ENCODE assay signal across 20 cellular contexts in the genomic region with DNA sequence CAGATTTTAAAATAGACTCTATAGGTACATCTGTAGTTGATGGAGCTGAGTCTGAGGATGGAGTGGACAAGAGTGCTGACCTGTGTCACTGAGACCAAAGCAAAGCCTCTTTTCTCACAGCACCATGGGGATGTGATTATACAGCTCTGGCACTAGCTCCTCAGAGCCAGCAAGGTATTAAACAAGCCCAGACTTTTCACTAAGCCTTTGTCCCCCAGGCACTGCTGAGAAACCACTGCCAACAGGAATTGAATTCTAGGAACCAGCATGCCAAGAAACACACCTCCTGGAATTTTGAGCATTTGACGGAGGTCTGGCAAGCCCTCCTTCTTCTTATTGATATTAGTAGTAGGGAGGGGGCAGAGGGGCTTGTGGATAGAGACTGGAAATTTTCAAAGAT.
DNase-seq lines count a peak whose midpoint lies in the region; ATAC-seq and TF ChIP-seq lines count a peak whose summit lies in the region.
"Had no signal": no experiment of that assay in that cellular context is flagged by ENCODE, and none has a peak within 500 bp of the region (broad histone marks: within the 10 kb centered on the region; RNA-seq: fewer than 3 reads in every experiment).

No MANE protein-coding gene starts in this region.

- no peaks in the 10 kb centered on the region for H3K79me1 ChIP-seq in H9 (ENCODE audit: insufficient read depth, low read depth, low read length, poor library complexity, severe bottlenecking)

- no peak overlapping the region for H3K56ac ChIP-seq in H9 (ENCODE audit: insufficient read length, low read depth, low read length)

- H3K4me1 ChIP-seq in breast epithelium: no peaks in the 10 kb centered on the region
- no peaks in the 10 kb centered on the region for H3K4me1 ChIP-seq in H9 (ENCODE audit: insufficient read depth, low read length)
- H3K4me1 ChIP-seq in PC-9 (replicated peaks; ENCODE audit: insufficient read depth): peaks cover 12% of the 10 kb centered on the region

- TF ChIP-seq CTCF in breast epithelium (IDR thresholded peaks at IDR 0.05): no peak
- no peak for TF ChIP-seq CTCF in H9 (conservative IDR thresholded peaks at IDR 0.05)
- TF ChIP-seq CTCF in PC-9 (conservative IDR thresholded peaks at IDR 0.05): no peak

- H3K4me3 Mint-ChIP-seq in H9: no peak overlapping the region
- H3K4me3 Mint-ChIP-seq: CD8-positive, alpha-beta memory T cell; HFFc6; IgD-negative memory B cell had no signal

- WGBS in H9 (ENCODE audit: extremely low coverage, insufficient read length, low lambda C conversion rate): no CpG with 5 or more reads among the region's 1 CpG

- H4K20me1 ChIP-seq in H9 (ENCODE audit: control insufficient read depth, insufficient read depth, insufficient read length): no peaks in the 10 kb centered on the region
- H4K20me1 ChIP-seq in PC-9 (ENCODE audit: insufficient read depth): no peaks in the 10 kb centered on the region

- H3K27ac Mint-ChIP-seq in H9: no peak overlapping the region; a peak in 1 of 7 replicates
- H3K27ac Mint-ChIP-seq: HFFc6, IgD-negative memory B cell had no signal

- H3K9me3 Mint-ChIP-seq in H9: no peaks in the 10 kb centered on the region
- H3K9me3 Mint-ChIP-seq: CD8-positive, alpha-beta memory T cell; HFFc6; IgD-negative memory B cell had no signal

- no TSS peak for BruUV-seq in PC-9 (replicated peaks; lab: Mats Ljungman, UMichigan)

- no peak overlapping the region for H4K8ac ChIP-seq in H9 (replicated peaks; ENCODE audit: insufficient read length, low read depth, low read length)

- H3K23me2 ChIP-seq in H9 (ENCODE audit: insufficient read length, low read depth, low read length, poor library complexity, severe bottlenecking): no peaks in the 10 kb centered on the region

- H3T11ph ChIP-seq in H9 (ENCODE audit: low read length): no peak overlapping the region

- intact Hi-C loops in breast epithelium (cut with DNase I; ENCODE audit: low total_unique reads): no loop called here
- intact Hi-C loops in PC-9 (cut with micrococcal nuclease; ENCODE audit: unreplicated experiment): no loop called here

- ATAC-seq in esophagus mucosa (peak; percentile 56), HG02588 (IDR thresholded peaks at IDR 0.05; ENCODE audit: unreplicated experiment) (no peak)

- no peak overlapping the region for H2BK20ac ChIP-seq in H9 (ENCODE audit: low read depth, low read length, poor library complexity, severe bottlenecking)

- H3K4me1 Mint-ChIP-seq in H9: peaks cover 0 to 2% of the 10 kb centered on the region in 2 experiments; a peak in 2 of 4 replicates

- no peaks in the 10 kb centered on the region for H3K36me3 Mint-ChIP-seq in H9 (ENCODE audit: insufficient read depth in 1 of 3, low read depth in 3 of 3)
- H3K36me3 Mint-ChIP-seq: CD8-positive, alpha-beta memory T cell; IgD-negative memory B cell had no signal

- H2AK5ac ChIP-seq in H9 (ENCODE audit: insufficient read length, low read length): no peak overlapping the region

- no peak overlapping the region for H4K5ac ChIP-seq in H9 (ENCODE audit: insufficient read length, low read depth, low read length)

- peak; percentile 64 for DNase-seq in D341Med (ENCODE audit: low spot score)
- DNase-seq in ELF-1 (ENCODE audit: low read depth, low spot score): peak; percentile 18
- peak; percentile 64 to 85 for DNase-seq in breast epithelium (ENCODE audit: low spot score in 2 of 2)
- DNase-seq in H9: no peak
- no peak for DNase-seq in PC-9
- no peak for DNase-seq in germinal center (ENCODE audit: low spot score)
- DNase-seq: ACHN; C1 segment of cervical spinal cord; CD8-positive, alpha-beta memory T cell; HFFc6; Karpas-422; MG63; NCI-H1092; NCI-H2081; NCI-H345; NCI-H524 treated with DMSO at 0.1 percent for 48 hours; T-helper 1 cell had no signal

- TF ChIP-seq POLR2A in breast epithelium (IDR thresholded peaks at IDR 0.05): no peak

- peaks cover 9% of the 10 kb centered on the region; the same call in 1 of the 2 replicates for H3F3A ChIP-seq in PC-9 (ENCODE audit: insufficient read depth, low read depth)

- no peak overlapping the region for H4K91ac ChIP-seq in H9 (ENCODE audit: insufficient read length, low read depth, low read length)

- H3K27me3 ChIP-seq in breast epithelium (no peaks in the 10 kb centered on the region), H9 (ENCODE audit: insufficient read depth, low read length) (no peaks in the 10 kb centered on the region), PC-9 (ENCODE audit: insufficient read depth, low read depth) (no peaks in the 10 kb centered on the region)

- no peak overlapping the region for H3K18ac ChIP-seq in H9 (ENCODE audit: insufficient read length, low read depth, low read length)

- H3K4me3 ChIP-seq in breast epithelium (no peak overlapping the region), PC-9 (no peak overlapping the region)
- H3K4me3 ChIP-seq: MG63 had no signal

- POLR2A ChIA-PET in PC-9 (lab: Charles Lee; ENCODE audit: unreplicated experiment): no interaction called here

- H3K79me2 ChIP-seq in H9 (ENCODE audit: insufficient read depth, low read length): no peaks in the 10 kb centered on the region
- H3K79me2 ChIP-seq in PC-9 (ENCODE audit: low read depth): no peaks in the 10 kb centered on the region

- no peak overlapping the region for H3K23ac ChIP-seq in H9 (ENCODE audit: insufficient read length, low read depth, low read length)

- H3K9me3 ChIP-seq in breast epithelium: no peaks in the 10 kb centered on the region
- H3K9me3 ChIP-seq in H9 (ENCODE audit: control insufficient read depth, low read depth, low read length): no peaks in the 10 kb centered on the region
- H3K9me3 ChIP-seq in PC-9 (ENCODE audit: insufficient read depth, low read depth): no peaks in the 10 kb centered on the region
- H3K9me3 ChIP-seq: MG63 had no signal

- no peaks in the 10 kb centered on the region for H3K36me3 ChIP-seq in breast epithelium
- no peaks in the 10 kb centered on the region for H3K36me3 ChIP-seq in PC-9 (ENCODE audit: low read depth)
- H3K36me3 ChIP-seq: MG63 had no signal

- no peak overlapping the region for H3K9ac ChIP-seq in H9 (ENCODE audit: extremely low read depth, insufficient read length, low read length)

- no peaks in the 10 kb centered on the region for H3K27me3 Mint-ChIP-seq in H9 (ENCODE audit: low read depth)
- H3K27me3 Mint-ChIP-seq: IgD-negative memory B cell had no signal

- H2BK5ac ChIP-seq in H9 (ENCODE audit: insufficient read length, low read length): no peak overlapping the region

- no peaks in the 10 kb centered on the region for H3K9me2 ChIP-seq in PC-9 (ENCODE audit: insufficient read depth)

- H3K27ac ChIP-seq in breast epithelium: peak overlapping the region; percentile 16 to 60
- no peak overlapping the region for H3K27ac ChIP-seq in H9 (ENCODE audit: insufficient read length, low read depth, low read length)
- no peak overlapping the region for H3K27ac ChIP-seq in PC-9

- CTCF ChIA-PET in PC-9 (lab: Charles Lee): no interaction called here

- no peak overlapping the region for H2BK15ac ChIP-seq in H9 (ENCODE audit: low read depth, low read length)

- no peak overlapping the region for H2BK120ac ChIP-seq in H9 (ENCODE audit: low read depth, low read length, poor library complexity, severe bottlenecking)

- no peak overlapping the region for H3K14ac ChIP-seq in H9 (ENCODE audit: insufficient read depth, low read length)

- H3K4ac ChIP-seq in H9 (ENCODE audit: low read depth, low read length): no peak overlapping the region

- no peak overlapping the region for H2AFZ ChIP-seq in H9 (ENCODE audit: low read length)
- H2AFZ ChIP-seq in PC-9: no peak overlapping the region

- H3K4me2 ChIP-seq in H9 (ENCODE audit: insufficient read depth, insufficient read length, low read length) (no peak overlapping the region), PC-9 (no peak overlapping the region)

- H2BK12ac ChIP-seq in H9 (ENCODE audit: insufficient read length, low read depth, low read length): no peak overlapping the region

Comparison
In these comparisons a context has a peak if more than half of its experiments do, and no peak if none do; other contexts are left out.
1. DNase-seq: peak in D341Med (single experiment), ELF-1 (single experiment) and breast epithelium (2 of 2); none in H9 (single experiment), PC-9 (0 of 2) and germinal center (single experiment).
2. H3K27ac ChIP-seq: peak in breast epithelium (2 of 2); none in H9 (single experiment) and PC-9 (single experiment).